25 cellular contexts compared by ENCODE assay signal in genomic region chr4:132865922-132866321, GRCh38.
"Had no signal": no experiment of that assay in that cellular context is flagged by ENCODE, and none has a peak within 500 bp of the region (broad histone marks: within the 10 kb centered on the region; RNA-seq: fewer than 3 reads in every experiment).

No MANE protein-coding gene starts in this region.

- H3K9me3 ChIP-seq: ovary, psoas muscle, suprapubic skin, testis, tibial artery, transverse colon, upper lobe of right lung, uterus had no signal

- DNase-seq: natural killer cell; ovary; psoas muscle; right cardiac atrium; spleen; stimulated activated CD4-positive, alpha-beta T cell treated with anti-CD3 and anti-CD28 coated beads, Interleukin-12 subunit alpha, Interleukin-12 subunit beta, amount 100 ng/mL, for 4 hours; stimulated activated CD4-positive, alpha-beta T cell treated with anti-CD3 and anti-CD28 coated beads, Interleukin-1b, Interleukin-23, amount 100 ng/mL, for 48 hours; stimulated activated CD4-positive, alpha-beta T cell treated with anti-CD3 and anti-CD28 coated beads, Interleukin-4, amount 100 ng/mL, for 1 hour; stimulated activated CD4-positive, alpha-beta T cell treated with anti-CD3 and anti-CD28 coated beads, Interleukin-4, amount 100 ng/mL, for 4 hours; stimulated activated CD8-positive, alpha-beta memory T cell treated with anti-CD3 and anti-CD28 coated beads, Interleukin-4, amount 100 ng/mL, for 48 hours; stimulated activated naive CD4-positive, alpha-beta T cell; stimulated activated naive CD8-positive, alpha-beta T cell treated with anti-CD3 and anti-CD28 coated beads, Interleukin-15, amount 100 ng/mL, for 72 hours; stimulated activated naive CD8-positive, alpha-beta T cell treated with anti-CD3 and anti-CD28 coated beads, Interleukin-15, Interleukin-2, amounts not matched to agents 100 U/mL and 50 U/mL, for 24 hours; testis; tibial artery; transverse colon; upper lobe of right lung; uterus had no signal

- H3K79me2 ChIP-seq: parathyroid adenoma had no signal

- H3K4me3 ChIP-seq: neural progenitor cell, ovary, psoas muscle, skin epidermis, smooth muscle cell, spleen, suprapubic skin, testis, tibial artery, transverse colon, upper lobe of right lung, uterus had no signal

- ATAC-seq: natural killer cell; psoas muscle; right cardiac atrium; sciatic nerve; stimulated activated memory B cell treated with anti-CD40 and anti-IgM and Interleukin-4, amounts not matched to agents 10 μg/mL and 1 μg/mL and 100 μg/mL, for 72 hours; stimulated activated naive CD8-positive, alpha-beta T cell treated with anti-CD3 and anti-CD28 coated beads, Interleukin-15, amount 100 ng/mL, for 72 hours; stimulated activated naive CD8-positive, alpha-beta T cell treated with anti-CD3 and anti-CD28 coated beads, Interleukin-15, Interleukin-2, amounts not matched to agents 100 U/mL and 50 U/mL, for 24 hours; upper lobe of right lung had no signal

- H3K27me3 ChIP-seq: neural progenitor cell, ovary, spleen, suprapubic skin, testis, tibial artery, transverse colon, upper lobe of right lung, uterus had no signal

- H3K4me2 ChIP-seq: neural progenitor cell, smooth muscle cell had no signal

- H2AFZ ChIP-seq: neural progenitor cell, parathyroid adenoma had no signal

- H3K36me3 ChIP-seq: neural progenitor cell, ovary, spleen, suprapubic skin, tibial artery, transverse colon, upper lobe of right lung, uterus had no signal

- H3K27ac ChIP-seq: neural progenitor cell, ovary, parathyroid adenoma, psoas muscle, skin epidermis, spleen, suprapubic skin, testis, tibial artery, transverse colon, upper lobe of right lung, uterus had no signal

- H3K4me1 ChIP-seq: parathyroid adenoma, psoas muscle, spleen, suprapubic skin, testis, tibial artery, transverse colon, upper lobe of right lung, uterus had no signal

- H3K9ac ChIP-seq: neural progenitor cell, parathyroid adenoma had no signal
